ENCODE assay signal across 28 cellular contexts in the genomic region with DNA sequence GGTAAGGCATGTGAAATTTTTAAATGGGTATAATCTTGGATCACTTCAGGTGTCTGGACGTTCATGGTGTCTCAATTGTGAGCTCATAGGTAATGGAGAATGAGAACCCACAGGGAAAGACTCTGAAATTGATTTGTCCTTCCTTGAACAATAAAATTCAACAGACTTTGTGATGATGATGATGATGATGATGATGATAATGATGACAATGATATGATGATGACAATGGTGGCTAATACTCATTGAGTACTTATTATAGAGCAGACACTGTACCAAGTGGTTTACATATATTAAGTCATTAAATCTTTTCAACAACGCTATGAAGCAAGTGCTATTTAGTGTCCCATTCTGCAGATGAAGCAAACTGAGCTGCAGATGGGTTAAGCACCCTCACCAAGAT.
"Had no signal": no experiment of that assay in that cellular context is flagged by ENCODE, and none has a peak within 500 bp of the region (broad histone marks: within the 10 kb centered on the region; RNA-seq: fewer than 3 reads in every experiment).

No MANE protein-coding gene starts in this region.

- H3K27me3 ChIP-seq: colonic mucosa, esophagus muscularis mucosa, esophagus squamous epithelium, foreskin keratinocyte, gastrocnemius medialis, gastroesophageal sphincter, heart left ventricle, heart right ventricle, hepatocyte had no signal

- ATAC-seq: effector memory CD8-positive, alpha-beta T cell; esophagus mucosa; foreskin keratinocyte; gastrocnemius medialis; gastroesophageal sphincter; heart left ventricle; heart right ventricle had no signal

- H3K36me3 ChIP-seq: colonic mucosa, esophagus muscularis mucosa, esophagus squamous epithelium, gastrocnemius medialis, gastroesophageal sphincter, heart left ventricle, heart right ventricle had no signal

- FAIRE-seq: endometrium, endothelial cell of umbilical vein, frontal cortex had no signal

- H3K4me1 ChIP-seq: colonic mucosa, esophagus muscularis mucosa, esophagus squamous epithelium, foreskin keratinocyte, gastrocnemius medialis, gastroesophageal sphincter, heart left ventricle, heart right ventricle had no signal

- DNase-seq: colonic mucosa; cortex of kidney; dermis blood vessel endothelial cell; dorsolateral prefrontal cortex; effector CD4-positive, alpha-beta T cell; effector CD8-positive, alpha-beta T cell; effector memory CD4-positive, alpha-beta T cell; effector memory CD8-positive, alpha-beta T cell; endodermal cell; erythroblast; esophagus squamous epithelium; foreskin fibroblast; foreskin keratinocyte; foreskin melanocyte; gastrocnemius medialis; glutamatergic neuron; head of caudate nucleus; heart left ventricle; heart right ventricle had no signal

- H3K4me2 ChIP-seq: hepatocyte had no signal

- H3K4me3 ChIP-seq: colonic mucosa, coronary artery, dorsolateral prefrontal cortex, esophagus muscularis mucosa, esophagus squamous epithelium, gastrocnemius medialis, gastroesophageal sphincter, heart left ventricle, heart right ventricle, hepatocyte had no signal

- H2AFZ ChIP-seq: hepatocyte had no signal

- H3K79me2 ChIP-seq: hepatocyte had no signal

- H3K9me3 ChIP-seq: colonic mucosa, esophagus muscularis mucosa, esophagus squamous epithelium, gastrocnemius medialis, gastroesophageal sphincter had no signal

- H3K27ac ChIP-seq: colonic mucosa, coronary artery, dorsolateral prefrontal cortex, epithelial cell of prostate, esophagus muscularis mucosa, esophagus squamous epithelium, foreskin keratinocyte, gastrocnemius medialis, gastroesophageal sphincter, heart left ventricle, heart right ventricle, hepatocyte had no signal
